Comparison of ENCODE assay signal across 16 cellular contexts in genomic region chr10:3292601-3293000, GRCh38.
A peak's percentile ranks its signal among the peaks of the same experiment; 100 is the strongest.
DNase-seq lines count a peak whose midpoint lies in the region; TF ChIP-seq lines count a peak whose summit lies in the region.
"Had no signal": no experiment of that assay in that cellular context is flagged by ENCODE, and none has a peak within 500 bp of the region (broad histone marks: within the 10 kb centered on the region; RNA-seq: fewer than 3 reads in every experiment).

No MANE protein-coding gene starts in this region.

- peak; percentile 51 for TF ChIP-seq EP300 in neural cell (conservative IDR thresholded peaks at IDR 0.05; ENCODE audit: poor library complexity, severe bottlenecking)

- H3K79me2 ChIP-seq in neural cell (replicated peaks; ENCODE audit: insufficient read depth, low read length): no peaks in the 10 kb centered on the region

- TF ChIP-seq CTCF in fibroblast of mammary gland (conservative IDR thresholded peaks at IDR 0.05; ENCODE audit: control insufficient read depth, insufficient read depth, low read depth, low read length) (no peak), neural cell (IDR thresholded peaks at IDR 0.05; ENCODE audit: poor library complexity, severe bottlenecking) (no peak), uterus (IDR thresholded peaks at IDR 0.05) (no peak)

- peaks cover 0 to 9% of the 10 kb centered on the region in 2 donors for H3K4me1 ChIP-seq in uterus
- H3K4me1 ChIP-seq: right atrium auricular region had no signal

- H3K9ac ChIP-seq in neural cell (ENCODE audit: low read length): peak overlapping the region; percentile 27
- H3K9ac ChIP-seq: BLaER1 treated with 17β-estradiol and CSF1 and Interleukin-3, amounts not matched to agents 10 nM and 100 nM had no signal

- no peaks in the 10 kb centered on the region for H3K9me3 ChIP-seq in neural cell (ENCODE audit: low read length)
- no peaks in the 10 kb centered on the region for H3K9me3 ChIP-seq in uterus
- H3K9me3 ChIP-seq: BLaER1 treated with 17β-estradiol and CSF1 and Interleukin-3, amounts not matched to agents 10 nM and 100 nM; right atrium auricular region had no signal

- TF ChIP-seq RAD21 in neural cell (conservative IDR thresholded peaks at IDR 0.05): no peak

- H4K20me1 ChIP-seq in neural cell (ENCODE audit: insufficient read depth): no peaks in the 10 kb centered on the region
- H4K20me1 ChIP-seq: BLaER1 treated with 17β-estradiol and CSF1 and Interleukin-3, amounts not matched to agents 10 nM and 100 nM had no signal

- H3K27me3 ChIP-seq in neural cell (ENCODE audit: insufficient read depth, low read depth, low read length) (no peaks in the 10 kb centered on the region), uterus (no peaks in the 10 kb centered on the region)
- H3K27me3 ChIP-seq: BLaER1 treated with 17β-estradiol and CSF1 and Interleukin-3, amounts not matched to agents 10 nM and 100 nM; right atrium auricular region had no signal

- H3F3A ChIP-seq in neural cell (ENCODE audit: insufficient read depth, low read length, poor library complexity, severe bottlenecking): no peaks in the 10 kb centered on the region

- H2AFZ ChIP-seq in neural cell (ENCODE audit: low read depth, low read length): no peak overlapping the region

- no peak for TF ChIP-seq POLR2A in uterus (IDR thresholded peaks at IDR 0.05)

- H3K27ac ChIP-seq in neural cell (ENCODE audit: low read length) (peak overlapping the region; percentile 31), uterus (peak overlapping the region; percentile 81 to 89)
- H3K27ac ChIP-seq: BLaER1 treated with 17β-estradiol and CSF1 and Interleukin-3, amounts not matched to agents 10 nM and 100 nM; right atrium auricular region had no signal

- H3K4me2 ChIP-seq in neural cell (ENCODE audit: low read length): no peak overlapping the region
- H3K4me2 ChIP-seq: BLaER1 treated with 17β-estradiol and CSF1 and Interleukin-3, amounts not matched to agents 10 nM and 100 nM had no signal

- no peaks in the 10 kb centered on the region for H3K9me2 ChIP-seq in neural cell (ENCODE audit: insufficient read depth, low read length)

- DNase-seq in NCI-H2227 (lab: John Stamatoyannopoulos, UW; ENCODE audit: unreplicated experiment) (peak; percentile 10), fibroblast of mammary gland (ENCODE audit: low read depth) (peak; percentile 70), uterus (peak; percentile 63 to 77), GM19240 (ENCODE audit: insufficient read length, low spot score) (no peak), NCI-H524 treated with DMSO at 0.1 percent for 48 hours (lab: John Stamatoyannopoulos, UW) (no peak), RPMI8226 (no peak)
- DNase-seq: activated naive CD4-positive, alpha-beta T cell treated with Interleukin-2 at 50 U/mL for 16 hours; activated T-cell treated with anti-CD3 and anti-CD28 coated beads for 4 hours; DMS53; HFFc6; immature natural killer cell; mammary epithelial cell; NCI-H446 had no signal

- H3K36me3 ChIP-seq in neural cell (ENCODE audit: insufficient read depth, low read length) (no peaks in the 10 kb centered on the region), uterus (no peaks in the 10 kb centered on the region)
- H3K36me3 ChIP-seq: BLaER1 treated with 17β-estradiol and CSF1 and Interleukin-3, amounts not matched to agents 10 nM and 100 nM; right atrium auricular region had no signal

- H3K4me3 ChIP-seq in fibroblast of mammary gland (ENCODE audit: control insufficient read depth, low read depth, low read length): no peak overlapping the region
- no peak overlapping the region for H3K4me3 ChIP-seq in neural cell (ENCODE audit: low read length)
- H3K4me3 ChIP-seq in uterus: no peak overlapping the region
- H3K4me3 ChIP-seq: BLaER1 treated with 17β-estradiol and CSF1 and Interleukin-3, amounts not matched to agents 10 nM and 100 nM; right atrium auricular region had no signal

- intact Hi-C loops in uterus (cut with DNase I; ENCODE audit: low total_unique reads): no loop called here

TF ChIP-seq in neural cell, 6 proteins besides CTCF, POLR2A, EP300 and RAD21:
- no peak for TF ChIP-seq SMC3 (conservative IDR thresholded peaks at IDR 0.05; ENCODE audit: poor library complexity)
- peak; percentile 23 for TF ChIP-seq POLR2AphosphoS5 (IDR thresholded peaks at IDR 0.05)
- TF ChIP-seq EZH2 (IDR thresholded peaks at IDR 0.05; ENCODE audit: borderline replicate concordance, insufficient read depth, low read length, poor library complexity, severe bottlenecking): no peak
- no peak for TF ChIP-seq REST (IDR thresholded peaks at IDR 0.05; ENCODE audit: borderline replicate concordance)
- no peak for TF ChIP-seq MXI1 (conservative IDR thresholded peaks at IDR 0.05; ENCODE audit: poor library complexity, severe bottlenecking)
- TF ChIP-seq TAF1 (IDR thresholded peaks at IDR 0.05; ENCODE audit: low read depth): no peak

Comparison
In these comparisons a context has a peak if more than half of its experiments do, and no peak if none do; other contexts are left out.
1. DNase-seq: peak in NCI-H2227 (single experiment), fibroblast of mammary gland (single experiment) and uterus (2 of 2); none in GM19240 (single experiment), NCI-H524 treated with DMSO at 0.1 percent for 48 hours (single experiment) and RPMI8226 (single experiment).